ENCODE assay signal across 8 cellular contexts in genomic region chr4:140150636-140150885, GRCh38. TPM values are rescaled to one million over a fixed set of nuclear protein-coding genes. Genes with fewer than 3 reads are reported as not detected.
DNase-seq lines count a peak whose midpoint lies in the region; FAIRE-seq and TF ChIP-seq lines count a peak whose summit lies in the region.

No MANE protein-coding gene starts in this region.

- TF ChIP-seq POLR2A in endothelial cell of umbilical vein (IDR thresholded peaks at IDR 0.05; ENCODE audit: low read depth, low read length) = no peak

- peak; percentile 95 for FAIRE-seq in endothelial cell of umbilical vein (lab: Jason Lieb, UNC)

- POLR2A ChIA-PET in endothelial cell of umbilical vein (lab: Charles Lee) = interaction anchor here (0.7 to 3.0 kb wide), 11 partner anchors 35 to 652 kb away, joined by 3 to 17 read pairs (median 5); no protein-coding TSS in a partner anchor

- H3K4me2 ChIP-seq in endothelial cell of umbilical vein (ENCODE audit: insufficient read depth, low read length) = peak overlapping the region; percentile 97

- TF ChIP-seq CTCF in endothelial cell of umbilical vein (IDR thresholded peaks at IDR 0.05; ENCODE audit: extremely low read depth in 1 of 2, insufficient read depth in 1 of 2, low read depth in 1 of 2, low read length in 2 of 2) (no peak), neutrophil (IDR thresholded peaks at IDR 0.05) (no peak), GM20000 (IDR thresholded peaks at IDR 0.05; ENCODE audit: extremely low read depth, missing control alignments) (no peak)

- no peaks in the 10 kb centered on the region for H3K36me3 ChIP-seq in endothelial cell of umbilical vein (ENCODE audit: control insufficient read depth in 2 of 2, extremely low read depth in 1 of 2, insufficient read depth in 2 of 2, low read length in 2 of 2)
- no peaks in the 10 kb centered on the region for H3K36me3 ChIP-seq in neutrophil

- H3K27me3 Mint-ChIP-seq in T-helper 2 cell treated with Interferon-gamma antibody and Interleukin-4, amounts not matched to agents 5 μg/mL and 100 μg/mL, for 36 hours (ENCODE audit: low read depth) = peaks cover 42% of the 10 kb centered on the region

- peak overlapping the region; percentile 93 for H3K27ac Mint-ChIP-seq in T-helper 2 cell treated with Interferon-gamma antibody and Interleukin-4, amounts not matched to agents 5 μg/mL and 100 μg/mL, for 36 hours

- intact Hi-C loops in endothelial cell of umbilical vein (cut with micrococcal nuclease) = loop anchor here (2.0 to 5.0 kb wide), 2 partner anchors 222 to 388 kb away; partner anchors contain the start of gene SCOC

- CTCF ChIA-PET in endothelial cell of umbilical vein (lab: Charles Lee) = interaction anchor here (0.8 to 5.1 kb wide), 17 partner anchors 10 to 416 kb away, joined by 3 to 65 read pairs (median 4); no protein-coding TSS in a partner anchor

- peaks cover 10% of the 10 kb centered on the region for H3K4me1 ChIP-seq in endothelial cell of umbilical vein (ENCODE audit: control insufficient read depth, extremely low read depth, insufficient read depth, low read length)
- peaks cover 27 to 33% of the 10 kb centered on the region in 2 experiments for H3K4me1 ChIP-seq in neutrophil (ENCODE audit: control insufficient read depth in 1 of 2, insufficient read depth in 1 of 2, low read depth in 1 of 2, low read length in 1 of 2)

- H3K9me3 ChIP-seq in endothelial cell of umbilical vein (replicated peaks; ENCODE audit: control insufficient read depth, insufficient read depth, low read length) = no peaks in the 10 kb centered on the region
- no peaks in the 10 kb centered on the region for H3K9me3 ChIP-seq in neutrophil

- H3K79me2 ChIP-seq in endothelial cell of umbilical vein (ENCODE audit: control insufficient read depth, insufficient read depth, low read length) = peaks cover 40% of the 10 kb centered on the region

- no peaks in the 10 kb centered on the region for H3K9me1 ChIP-seq in endothelial cell of umbilical vein (replicated peaks; ENCODE audit: control insufficient read depth, extremely low read depth, insufficient read depth, low read length)

- no peaks in the 10 kb centered on the region for H4K20me1 ChIP-seq in endothelial cell of umbilical vein (replicated peaks; ENCODE audit: control insufficient read depth, extremely low read depth, insufficient read depth, low read length)

- H3K27ac ChIP-seq in endothelial cell of umbilical vein (ENCODE audit: insufficient read depth, low read depth, low read length) = peak overlapping the region; percentile 99
- H3K27ac ChIP-seq in neutrophil = peak overlapping the region; percentile 100

- dilution Hi-C loops in endothelial cell of umbilical vein (cut with MboI; ENCODE audit: extremely low pct_ligation_motif_present, low sequenced_read_pairs) = no loop called here

- H3K4me3 Mint-ChIP-seq in T-helper 2 cell treated with Interferon-gamma antibody and Interleukin-4, amounts not matched to agents 5 μg/mL and 100 μg/mL, for 36 hours = peak overlapping the region; percentile 95

- H3K9me3 Mint-ChIP-seq in T-helper 2 cell treated with Interferon-gamma antibody and Interleukin-4, amounts not matched to agents 5 μg/mL and 100 μg/mL, for 36 hours = no peaks in the 10 kb centered on the region

- no TSS peak for BruUV-seq in endothelial cell of umbilical vein (replicated peaks; lab: Mats Ljungman, UMichigan)

- H3K9ac ChIP-seq in endothelial cell of umbilical vein (replicated peaks; ENCODE audit: extremely low read depth, insufficient read depth, low read length) = peak overlapping the region; percentile 99

- H3K36me3 Mint-ChIP-seq in T-helper 2 cell treated with Interferon-gamma antibody and Interleukin-4, amounts not matched to agents 5 μg/mL and 100 μg/mL, for 36 hours (ENCODE audit: low read depth) = no peaks in the 10 kb centered on the region

- H2AFZ ChIP-seq in endothelial cell of umbilical vein (ENCODE audit: low read depth, low read length) = peak overlapping the region; percentile 85

- DNase-seq in NCI-H510A treated with DMSO at 0.1 percent for 48 hours (lab: John Stamatoyannopoulos, UW) = peak; percentile 87
- DNase-seq in NCI-H510A (lab: John Stamatoyannopoulos, UW) = no peak
- no peak for DNase-seq in T-helper 2 cell treated with Interferon-gamma antibody and Interleukin-4, amounts not matched to agents 5 μg/mL and 100 μg/mL, for 36 hours (ENCODE audit: low spot score)
- no peak for DNase-seq in endothelial cell of umbilical vein (ENCODE audit: low read depth, low spot score)
- no peak for DNase-seq in DMS 273 (lab: John Stamatoyannopoulos, UW; ENCODE audit: unreplicated experiment)
- no peak for DNase-seq in NCI-H446 treated with DMSO at 0.1 percent for 48 hours (lab: John Stamatoyannopoulos, UW)
- DNase-seq in GM20000 (ENCODE audit: low spot score) = no peak

- H3K4me1 Mint-ChIP-seq in T-helper 2 cell treated with Interferon-gamma antibody and Interleukin-4, amounts not matched to agents 5 μg/mL and 100 μg/mL, for 36 hours (ENCODE audit: low read depth) = peaks cover 30% of the 10 kb centered on the region

- H3K27me3 ChIP-seq in endothelial cell of umbilical vein (ENCODE audit: control insufficient read depth in 2 of 2, insufficient read depth in 2 of 2, low read length in 2 of 2) = no peaks in the 10 kb centered on the region
- no peaks in the 10 kb centered on the region for H3K27me3 ChIP-seq in neutrophil

- H3K4me3 ChIP-seq in endothelial cell of umbilical vein (replicated peaks in 1 of 3; ENCODE audit: insufficient read depth in 1 of 3, low read depth in 1 of 3, low read length in 3 of 3) = peak overlapping the region; percentile 64 to 94 (median 93)
- H3K4me3 ChIP-seq in neutrophil (ENCODE audit: low read depth in 1 of 2, low read length in 1 of 2) = peak overlapping the region; percentile 92

TF ChIP-seq in endothelial cell of umbilical vein, 7 proteins besides CTCF, POLR2A, EP300 and RAD21:
- TF ChIP-seq MYC (IDR thresholded peaks at IDR 0.05; ENCODE audit: low read depth, low read length) (no peak), GATA2 (IDR thresholded peaks at IDR 0.05; ENCODE audit: insufficient read depth, insufficient read length, low read depth, low read length) (no peak), MAX (IDR thresholded peaks at IDR 0.05; ENCODE audit: insufficient read depth, insufficient read length) (no peak), POLR2AphosphoS5 (IDR thresholded peaks at IDR 0.05; ENCODE audit: insufficient read depth, low read depth, low read length) (no peak), JUN (IDR thresholded peaks at IDR 0.05; ENCODE audit: borderline replicate concordance, insufficient read depth, insufficient read length, low read depth) (no peak), EZH2 (IDR thresholded peaks at IDR 0.05; ENCODE audit: borderline replicate concordance, low read depth, low read length, severe bottlenecking) (no peak), FOS (IDR thresholded peaks at IDR 0.05; ENCODE audit: borderline replicate concordance, insufficient read depth, low read length) (no peak)

RNA-seq across cellular contexts. Expression of gene MAML3, which starts 3.4 kb away (rescaled TPM):
- 20.1 and 20.3 TPM in 2 replicates for total RNA-seq in endothelial cell of umbilical vein
- polyA plus RNA-seq in endothelial cell of umbilical vein = 13.1 and 14.0 TPM in 2 replicates
- 11.6 TPM in 2 replicates for polyA plus RNA-seq in endothelial cell of umbilical vein (2011; cell fraction: cytosol; rRNA removed)
- polyA plus RNA-seq in endothelial cell of umbilical vein (2011; cell fraction: nucleus; rRNA removed) = 21.1 and 27.4 TPM in 2 replicates
- polyA plus RNA-seq in endothelial cell of umbilical vein (2012) = 8.1 and 10.2 TPM in 2 replicates
- polyA minus RNA-seq in endothelial cell of umbilical vein = 24.5 and 26.5 TPM in 2 replicates
- 1.1 TPM for polyA minus RNA-seq in endothelial cell of umbilical vein (2011; cell fraction: cytosol; rRNA and poly(A)+ RNA removed)
- polyA minus RNA-seq in endothelial cell of umbilical vein (2011; cell fraction: nucleus; rRNA and poly(A)+ RNA removed) = 55.7 and 61.8 TPM in 2 replicates
